ENCODE assay signal across 8 cellular contexts in the genomic region with DNA sequence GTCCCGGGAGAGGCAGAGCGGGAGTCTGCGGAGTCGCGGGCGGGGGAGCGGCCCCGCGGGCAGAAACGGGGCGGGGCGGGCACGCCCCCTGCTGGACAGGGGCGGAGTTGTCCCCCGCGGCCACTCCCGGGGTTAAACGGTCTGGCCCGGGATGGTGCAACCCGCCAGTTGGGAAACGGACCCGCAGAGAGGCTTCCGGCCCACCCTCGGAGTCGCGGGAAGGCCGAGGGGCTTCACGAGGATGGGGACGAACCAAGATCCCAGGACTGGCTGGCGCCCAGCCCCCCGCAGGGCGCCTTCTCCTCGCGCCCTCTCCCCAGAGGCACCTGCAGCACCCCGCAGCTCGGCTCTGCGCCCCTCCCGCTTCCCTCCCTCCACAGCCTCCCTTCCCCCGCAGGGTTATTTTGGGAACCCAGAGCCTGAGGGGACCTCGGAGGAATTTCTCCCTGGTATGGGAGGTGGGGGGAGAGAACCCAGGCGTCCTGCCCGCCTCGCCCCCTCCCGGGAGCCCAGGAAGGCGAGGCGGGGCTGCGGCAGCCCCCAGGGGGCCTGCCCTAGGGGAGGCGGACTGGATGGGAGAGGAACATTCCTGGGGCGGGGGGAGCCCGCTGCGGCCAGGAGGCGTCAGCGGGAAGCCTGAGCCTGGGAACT. TPM values are rescaled to one million over a fixed set of nuclear protein-coding genes. Genes with fewer than 3 reads are reported as not detected.
DNase-seq lines count a peak whose midpoint lies in the region; ATAC-seq and TF ChIP-seq lines count a peak whose summit lies in the region.

No MANE protein-coding gene starts in this region.

- no peaks in the 10 kb centered on the region for H3K9me3 ChIP-seq in CD8-positive, alpha-beta T cell (ENCODE audit: low read length)
- H3K9me3 ChIP-seq in iPS-18a (ENCODE audit: control insufficient read depth, low read depth, low read length) = no peaks in the 10 kb centered on the region

- POLR2A ChIA-PET in CD8-positive, alpha-beta T cell (lab: Charles Lee) = interaction anchor here (1.4 to 12.7 kb wide), 10 partner anchors 20 to 129 kb away, joined by 3 to 342 read pairs (median 6); partner anchors contain the start of genes CDC42BPG, MAP4K2, PYGM and SF1

- TF ChIP-seq CTCF in CD8-positive, alpha-beta T cell (IDR thresholded peaks at IDR 0.05) = peak; percentile 90
- TF ChIP-seq CTCF in astrocyte of the spinal cord (IDR thresholded peaks at IDR 0.05; ENCODE audit: low read depth, low read length) = peak; percentile 77

- peak overlapping the region; percentile 88 for H3K27ac ChIP-seq in CD8-positive, alpha-beta T cell (ENCODE audit: low read depth, low read length)
- H3K27ac ChIP-seq in iPS-18a (ENCODE audit: low read length) (no peak overlapping the region), skin epidermis (peak overlapping the region in 19 of 21 experiments; percentile 2 to 96 (median 73))

- H3K27me3 Mint-ChIP-seq in CD8-positive, alpha-beta T cell (ENCODE audit: low read depth) = no peaks in the 10 kb centered on the region
- no peaks in the 10 kb centered on the region for H3K27me3 Mint-ChIP-seq in T-helper 2 cell treated with Interferon-gamma antibody and Interleukin-4, amounts not matched to agents 5 μg/mL and 100 μg/mL, for 36 hours (ENCODE audit: low read depth)

- peaks cover 31% of the 10 kb centered on the region for H3K4me1 ChIP-seq in CD8-positive, alpha-beta T cell (ENCODE audit: insufficient read depth, low read length)
- peaks cover 16% of the 10 kb centered on the region for H3K4me1 ChIP-seq in iPS-18a (ENCODE audit: control insufficient read depth, low read depth, low read length)

- H3K4me3 ChIP-seq in CD8-positive, alpha-beta T cell (ENCODE audit: low read depth, low read length) = peak overlapping the region; percentile 89
- no peak overlapping the region for H3K4me3 ChIP-seq in astrocyte of the spinal cord (ENCODE audit: low read depth, low read length)
- peak overlapping the region; percentile 63 for H3K4me3 ChIP-seq in iPS-18a (ENCODE audit: low read length)
- H3K4me3 ChIP-seq in skin epidermis = peak overlapping the region; percentile 28 to 54 (median 36)

- no peaks in the 10 kb centered on the region for H3K9me3 Mint-ChIP-seq in CD8-positive, alpha-beta T cell
- H3K9me3 Mint-ChIP-seq in T-helper 2 cell treated with Interferon-gamma antibody and Interleukin-4, amounts not matched to agents 5 μg/mL and 100 μg/mL, for 36 hours = no peaks in the 10 kb centered on the region

- intact Hi-C loops in CD8-positive, alpha-beta T cell (cut with DNase I, micrococcal nuclease) = loop anchor here (1.0 to 10.0 kb wide), 10 partner anchors 20 to 558 kb away; partner anchors contain the start of genes CDC42BPG (in 2 of the 2), MAP4K2 (in 2 of the 2), EHD1 (in 1 of the 2) and ESRRA (in 1 of the 2)

- in situ Hi-C loops in astrocyte of the spinal cord (cut with HindIII; ENCODE audit: low sequenced_read_pairs) = no loop called here

- peak overlapping the region; percentile 99 for H3K4me3 Mint-ChIP-seq in CD8-positive, alpha-beta T cell
- H3K4me3 Mint-ChIP-seq in T-helper 2 cell treated with Interferon-gamma antibody and Interleukin-4, amounts not matched to agents 5 μg/mL and 100 μg/mL, for 36 hours = peak overlapping the region; percentile 93

- no peak overlapping the region for H3K27ac Mint-ChIP-seq in CD8-positive, alpha-beta T cell
- no peak overlapping the region for H3K27ac Mint-ChIP-seq in T-helper 2 cell treated with Interferon-gamma antibody and Interleukin-4, amounts not matched to agents 5 μg/mL and 100 μg/mL, for 36 hours

- peaks cover 26% of the 10 kb centered on the region for H3K36me3 ChIP-seq in CD8-positive, alpha-beta T cell (ENCODE audit: insufficient read depth, low read length)
- no peaks in the 10 kb centered on the region for H3K36me3 ChIP-seq in iPS-18a (ENCODE audit: control insufficient read depth, low read depth, low read length)

- H3K4me1 Mint-ChIP-seq in CD8-positive, alpha-beta T cell (ENCODE audit: low read depth) = peaks cover 48% of the 10 kb centered on the region
- H3K4me1 Mint-ChIP-seq in T-helper 2 cell treated with Interferon-gamma antibody and Interleukin-4, amounts not matched to agents 5 μg/mL and 100 μg/mL, for 36 hours (ENCODE audit: low read depth) = peaks cover 29% of the 10 kb centered on the region

- H3K27me3 ChIP-seq in CD8-positive, alpha-beta T cell (ENCODE audit: insufficient read depth, low read length) = no peaks in the 10 kb centered on the region
- peaks cover 50% of the 10 kb centered on the region for H3K27me3 ChIP-seq in iPS-18a (ENCODE audit: control insufficient read depth, insufficient read depth, low read length)

- H3K9ac ChIP-seq in iPS-18a (ENCODE audit: low read length) = no peak overlapping the region

- DNase-seq in CD8-positive, alpha-beta T cell = peak; percentile 56 to 91 (median 71)
- DNase-seq in T-helper 2 cell treated with Interferon-gamma antibody and Interleukin-4, amounts not matched to agents 5 μg/mL and 100 μg/mL, for 36 hours (ENCODE audit: low spot score) = peak; percentile 77
- no peak for DNase-seq in astrocyte of the spinal cord (ENCODE audit: low read depth, low spot score)

- peaks cover 41% of the 10 kb centered on the region for H3K36me3 Mint-ChIP-seq in CD8-positive, alpha-beta T cell
- peaks cover 36% of the 10 kb centered on the region for H3K36me3 Mint-ChIP-seq in T-helper 2 cell treated with Interferon-gamma antibody and Interleukin-4, amounts not matched to agents 5 μg/mL and 100 μg/mL, for 36 hours (ENCODE audit: low read depth)

- CTCF ChIA-PET in CD8-positive, alpha-beta T cell (lab: Charles Lee) = interaction anchor here (1.0 to 25.1 kb wide), 19 partner anchors 9 to 389 kb away, joined by 3 to 474 read pairs (median 4); partner anchors contain the start of genes CDC42BPG, MAP4K2 and PYGM

- peak; percentile 13 for ATAC-seq in CD8-positive, alpha-beta T cell
- ATAC-seq in HG03175 (IDR thresholded peaks at IDR 0.05; ENCODE audit: unreplicated experiment) = peak; percentile 41
- ATAC-seq in HG02884 (IDR thresholded peaks at IDR 0.05; ENCODE audit: unreplicated experiment) = no peak
- ATAC-seq in GM18517 (IDR thresholded peaks at IDR 0.05; ENCODE audit: unreplicated experiment) = no peak

RNA-seq across cellular contexts. Expression of gene RASGRP2, which starts 0.9 kb away (rescaled TPM):
- total RNA-seq in CD8-positive, alpha-beta T cell = 100 to 1,000 TPM; 468 to 472 TPM

RNA-seq across cellular contexts. Expression of gene PYGM, which starts 16.7 kb away (rescaled TPM):
- total RNA-seq in CD8-positive, alpha-beta T cell = 1 to 10 TPM; 4.7 to 5.5 TPM

RNA-seq across cellular contexts. Expression of gene NRXN2, which starts 20.1 kb away (rescaled TPM):
- under 1 TPM; 0.17 to 0.43 TPM for total RNA-seq in CD8-positive, alpha-beta T cell

RNA-seq across cellular contexts. Expression of gene SF1, which starts 35.3 kb away (rescaled TPM):
- total RNA-seq in CD8-positive, alpha-beta T cell = 1,000 to 10,000 TPM; 1,574 to 1,625 TPM

RNA-seq across cellular contexts. Expression of gene MAP4K2, which starts 59.9 kb away (rescaled TPM):
- 10 to 100 TPM; 56.2 to 60.1 TPM for total RNA-seq in CD8-positive, alpha-beta T cell

Comparison
In these comparisons a context has a peak if more than half of its experiments do, and no peak if none do; other contexts are left out.
1. ATAC-seq: peak in CD8-positive, alpha-beta T cell (single experiment) and HG03175 (single experiment); none in HG02884 (single experiment) and GM18517 (single experiment).